8 cellular contexts compared by ENCODE assay signal in the genomic region with DNA sequence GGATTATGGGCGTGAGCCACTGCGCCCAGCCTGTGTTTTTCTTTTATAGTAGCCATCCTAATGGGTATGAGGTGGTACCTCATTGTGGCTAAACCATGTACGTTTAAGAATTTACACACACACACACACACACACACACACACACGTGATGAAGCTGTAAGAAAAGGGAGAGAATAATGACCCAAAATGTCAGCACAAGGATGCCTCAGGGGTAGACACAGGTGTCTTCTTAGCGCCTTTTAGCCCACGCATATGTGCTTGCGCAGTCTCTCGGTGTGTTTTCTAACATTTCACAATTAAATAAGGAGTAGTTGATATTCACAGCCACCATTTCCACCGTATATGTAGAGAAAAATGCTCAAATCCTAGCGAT. TPM values are rescaled to one million over a fixed set of nuclear protein-coding genes. Genes with fewer than 3 reads are reported as not detected.
DNase-seq lines count a peak whose midpoint lies in the region; ATAC-seq and TF ChIP-seq lines count a peak whose summit lies in the region.

No MANE protein-coding gene starts in this region.

- H3K27ac Mint-ChIP-seq in progenitor cell of endocrine pancreas, result peak overlapping the region; percentile 92

- peak overlapping the region; percentile 76 for H3K4me3 Mint-ChIP-seq in progenitor cell of endocrine pancreas (ENCODE audit: low read depth)

- H3F3A ChIP-seq in GM23248 (ENCODE audit: insufficient read depth), result peaks cover 5% of the 10 kb centered on the region; the same call in 1 of the 2 replicates

- H3K36me3 ChIP-seq in GM23248 (ENCODE audit: low read depth) (no peaks in the 10 kb centered on the region), Peyer's patch (no peaks in the 10 kb centered on the region)

- peaks cover 38% of the 10 kb centered on the region for H3K79me2 ChIP-seq in GM23248 (ENCODE audit: insufficient read depth)

- H3K4me1 ChIP-seq in GM23248 (ENCODE audit: insufficient read depth), result peaks cover 12% of the 10 kb centered on the region
- peaks cover 15 to 52% (median 25%) of the 10 kb centered on the region in 4 donors for H3K4me1 ChIP-seq in Peyer's patch

- 59 to 60% methylated on average over 10 of the region's 10 CpGs for WGBS in GM23248 (ENCODE audit: low coverage in 1 of 2, low lambda C conversion rate in 2 of 2, missing lambda C conversion rate in 2 of 2), 2 experiments

- peak overlapping the region; percentile 90 for H3K9ac ChIP-seq in GM23248

- peak; percentile 12 for DNase-seq in GM23248
- no peak for DNase-seq in Peyer's patch
- no peak for DNase-seq in epithelial cell of proximal tubule (ENCODE audit: low read depth)
- no peak for DNase-seq in progenitor cell of endocrine pancreas (ENCODE audit: low spot score, unreplicated experiment)
- no peak for DNase-seq in globus pallidus (ENCODE audit: low spot score)
- DNase-seq in iPS-NIHi11 (ENCODE audit: low spot score), result no peak

- H3K36me3 Mint-ChIP-seq in progenitor cell of endocrine pancreas (ENCODE audit: insufficient read depth), result no peaks in the 10 kb centered on the region

- TF ChIP-seq CTCF in Peyer's patch (IDR thresholded peaks at IDR 0.05), result no peak
- TF ChIP-seq CTCF in epithelial cell of proximal tubule (conservative IDR thresholded peaks at IDR 0.05; ENCODE audit: low read depth, low read length), result no peak
- no peak for TF ChIP-seq CTCF in progenitor cell of endocrine pancreas (IDR thresholded peaks at IDR 0.05; ENCODE audit: unreplicated experiment)

- H3K9me3 ChIP-seq in GM23248 (ENCODE audit: low read depth) (no peaks in the 10 kb centered on the region), Peyer's patch (no peaks in the 10 kb centered on the region)

- no peaks in the 10 kb centered on the region for H3K9me2 ChIP-seq in GM23248 (ENCODE audit: insufficient read depth)

- H3K4me3 ChIP-seq in GM23248, result peak overlapping the region; percentile 77
- H3K4me3 ChIP-seq in Peyer's patch, result peak overlapping the region; percentile 80 to 99 (median 97)
- H3K4me3 ChIP-seq in epithelial cell of proximal tubule (ENCODE audit: low read depth, low read length), result peak overlapping the region; percentile 79

- H3K9me3 Mint-ChIP-seq in progenitor cell of endocrine pancreas (ENCODE audit: low read depth), result no peaks in the 10 kb centered on the region

- H4K20me1 ChIP-seq in GM23248 (ENCODE audit: insufficient read depth), result no peaks in the 10 kb centered on the region

- peak overlapping the region; percentile 89 for H2AFZ ChIP-seq in GM23248

- ATAC-seq in HG03045 (IDR thresholded peaks at IDR 0.05; ENCODE audit: unreplicated experiment) (no peak), HG02678 (IDR thresholded peaks at IDR 0.05; ENCODE audit: unreplicated experiment) (no peak)

- H3K4me2 ChIP-seq in GM23248 (ENCODE audit: unreplicated experiment), result peak overlapping the region; percentile 81

- in situ Hi-C loops in GM23248 (cut with MboI), result no loop called here

- H3K27ac ChIP-seq in GM23248 (peak overlapping the region; percentile 73), Peyer's patch (peak overlapping the region; percentile 89 to 100 (median 95))

- TF ChIP-seq POLR2A in Peyer's patch (IDR thresholded peaks at IDR 0.05), result no peak

- H3K27me3 Mint-ChIP-seq in progenitor cell of endocrine pancreas, result no peaks in the 10 kb centered on the region

- no peaks in the 10 kb centered on the region for H3K27me3 ChIP-seq in GM23248 (replicated peaks; ENCODE audit: insufficient read depth)
- H3K27me3 ChIP-seq in Peyer's patch, result no peaks in the 10 kb centered on the region

- peaks cover 23% of the 10 kb centered on the region for H3K4me1 Mint-ChIP-seq in progenitor cell of endocrine pancreas (ENCODE audit: low read depth)

RNA-seq across cellular contexts. Expression of gene PFKL, which starts 0.8 kb away (rescaled TPM):
- 239 and 270 TPM in 2 replicates for total RNA-seq in GM23248 (2014; rRNA removed; shearing (Covaris generic))
- 199 and 213 TPM in 2 replicates for polyA plus RNA-seq in GM23248 (2016; fragmentation: Nextera tagmentation; extraction: Ambion mirVana)
- total RNA-seq in Peyer's patch, result 100 to 1,000 TPM; 192 to 404 (median 274) TPM
- total RNA-seq in epithelial cell of proximal tubule, result 65.8 and 125 TPM in 2 replicates
- total RNA-seq in progenitor cell of endocrine pancreas, result 120 and 132 TPM in 2 replicates

RNA-seq across cellular contexts. Expression of gene AIRE, which starts 13.4 kb away (rescaled TPM):
- total RNA-seq in GM23248 (2014; rRNA removed; shearing (Covaris generic)), result not detected in 2 replicates
- polyA plus RNA-seq in GM23248 (2016; fragmentation: Nextera tagmentation; extraction: Ambion mirVana), result not detected in 2 replicates
- total RNA-seq in Peyer's patch, result 1 to 10 TPM in 1 of 4 donors, not detected in 3; 1.7 TPM
- not detected in 2 replicates for total RNA-seq in epithelial cell of proximal tubule
- not detected in 2 replicates for total RNA-seq in progenitor cell of endocrine pancreas

RNA-seq across cellular contexts. Expression of gene DNMT3L, which starts 37.4 kb away (rescaled TPM):
- total RNA-seq in GM23248 (2014; rRNA removed; shearing (Covaris generic)), result not detected in 2 replicates
- polyA plus RNA-seq in GM23248 (2016; fragmentation: Nextera tagmentation; extraction: Ambion mirVana), result not detected in 2 replicates
- not detected for total RNA-seq in Peyer's patch
- total RNA-seq in epithelial cell of proximal tubule, result not detected in 2 replicates
- not detected in 2 replicates for total RNA-seq in progenitor cell of endocrine pancreas

RNA-seq across cellular contexts. Expression of gene CFAP410, which starts 40.1 kb away (rescaled TPM):
- 17.0 and 20.5 TPM in 2 replicates for total RNA-seq in GM23248 (2014; rRNA removed; shearing (Covaris generic))
- polyA plus RNA-seq in GM23248 (2016; fragmentation: Nextera tagmentation; extraction: Ambion mirVana), result 19.8 and 20.8 TPM in 2 replicates
- total RNA-seq in Peyer's patch, result 10 to 100 TPM; 20.5 to 50.6 (median 39.9) TPM
- 11.2 and 11.4 TPM in 2 replicates for total RNA-seq in epithelial cell of proximal tubule
- 32.4 and 32.5 TPM in 2 replicates for total RNA-seq in progenitor cell of endocrine pancreas

RNA-seq across cellular contexts. Expression of gene TRPM2, which starts 54.4 kb away (rescaled TPM):
- 0.13 and 0.22 TPM in 2 replicates for total RNA-seq in GM23248 (2014; rRNA removed; shearing (Covaris generic))
- polyA plus RNA-seq in GM23248 (2016; fragmentation: Nextera tagmentation; extraction: Ambion mirVana), result not detected in 2 replicates
- 10 to 100 TPM in 1 of 4 donors, 1 to 10 TPM in 3; 1.1 to 27.2 (median 3.3) TPM for total RNA-seq in Peyer's patch
- total RNA-seq in epithelial cell of proximal tubule, result 0.52 and 1.7 TPM in 2 replicates
- 0.16 and 0.17 TPM in 2 replicates for total RNA-seq in progenitor cell of endocrine pancreas
